2 cellular contexts compared by ENCODE assay signal in the genomic region with DNA sequence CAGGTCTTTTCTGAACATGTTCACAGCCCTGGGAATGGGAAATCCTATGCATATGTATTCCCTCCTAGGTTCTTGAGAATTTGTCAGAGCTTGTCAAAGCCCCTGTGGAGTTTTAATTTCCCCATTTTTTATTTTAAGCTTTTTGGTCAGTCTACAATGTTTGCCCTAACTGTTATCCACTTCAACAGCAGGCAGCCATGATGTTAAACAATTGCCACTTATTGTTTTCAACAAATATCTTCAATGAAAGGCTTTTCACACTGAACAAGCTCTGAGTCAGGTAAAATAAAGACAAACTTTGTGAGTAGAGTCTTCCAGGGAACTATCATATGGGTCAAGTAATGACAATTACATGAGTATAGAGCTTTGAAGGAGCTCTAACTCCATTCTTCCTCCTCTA.
A peak's percentile ranks its signal among the peaks of the same experiment; 100 is the strongest.
TF ChIP-seq lines count a peak whose summit lies in the region.

No MANE protein-coding gene starts in this region.

TF ChIP-seq in K562, 482 proteins besides CTCF, POLR2A, EP300 and RAD21:
- TF ChIP-seq CBX3 (IDR thresholded peaks at IDR 0.05; ENCODE audit: borderline replicate concordance in 1 of 2, low read length in 2 of 2) (peak in 1 of 2 experiments; percentile 59; a peak in 1 of 3 replicates), CBX5 (IDR thresholded peaks at IDR 0.05; ENCODE audit: borderline replicate concordance, low read depth) (0 out of 2 replicates have a peak, but pooled peaks have one; percentile 67), EWSR1 (IDR thresholded peaks at IDR 0.05; ENCODE audit: borderline replicate concordance, low read depth, partially characterized antibody) (no peak)

TF ChIP-seq in H1, 55 proteins besides CTCF, POLR2A, EP300 and RAD21:
- TF ChIP-seq RNF2 (IDR thresholded peaks at IDR 0.05; ENCODE audit: borderline replicate concordance, low read depth, low read length, missing control alignments, poor library complexity, severe bottlenecking) = no peak
- no peak for TF ChIP-seq SIX5 (IDR thresholded peaks at IDR 0.05; ENCODE audit: low read depth, low read length)
- no peak for TF ChIP-seq ZNF274 (IDR thresholded peaks at IDR 0.05; ENCODE audit: borderline replicate concordance, extremely low read depth, low read length)
- no peak for TF ChIP-seq SP2 (IDR thresholded peaks at IDR 0.05; ENCODE audit: low read length)
- TF ChIP-seq, protein P1, sequence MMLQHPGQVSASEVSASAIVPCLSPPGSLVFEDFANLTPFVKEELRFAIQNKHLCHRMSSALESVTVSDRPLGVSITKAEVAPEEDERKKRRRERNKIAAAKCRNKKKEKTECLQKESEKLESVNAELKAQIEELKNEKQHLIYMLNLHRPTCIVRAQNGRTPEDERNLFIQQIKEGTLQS (IDR thresholded peaks at IDR 0.05; ENCODE audit: insufficient read depth, low read depth, low read length) = no peak
- no peak for TF ChIP-seq SRF (IDR thresholded peaks at IDR 0.05; ENCODE audit: low read depth, low read length)
- TF ChIP-seq CHD1 (IDR thresholded peaks at IDR 0.05; ENCODE audit: low read depth, low read length) = no peak
- TF ChIP-seq TBP (IDR thresholded peaks at IDR 0.05; ENCODE audit: low read depth, low read length) = no peak
- TF ChIP-seq RXRA (IDR thresholded peaks at IDR 0.05; ENCODE audit: insufficient read depth, low read depth, low read length) = no peak
- no peak for TF ChIP-seq BCL11A (IDR thresholded peaks at IDR 0.05; ENCODE audit: low read depth in 2 of 2, low read length in 2 of 2)
- no peak for TF ChIP-seq USF2 (IDR thresholded peaks at IDR 0.05; ENCODE audit: low read length)
- no peak for TF ChIP-seq SAP30 (IDR thresholded peaks at IDR 0.05; ENCODE audit: insufficient read depth, insufficient replicate concordance, low read length)
- no peak for TF ChIP-seq JUND (IDR thresholded peaks at IDR 0.05; ENCODE audit: low read length)
- TF ChIP-seq EGR1 (IDR thresholded peaks at IDR 0.05; ENCODE audit: borderline replicate concordance, low read depth, low read length) = no peak
- TF ChIP-seq E2F6 (IDR thresholded peaks at IDR 0.05) = no peak
- no peak for TF ChIP-seq MAFK (IDR thresholded peaks at IDR 0.05; ENCODE audit: low read depth, low read length)
- no peak for TF ChIP-seq PHF8 (conservative IDR thresholded peaks at IDR 0.05; ENCODE audit: low read depth, low read length)
- TF ChIP-seq EZH2 (IDR thresholded peaks at IDR 0.05; ENCODE audit: low read depth, low read length, severe bottlenecking) = no peak
